In the genomic region with DNA sequence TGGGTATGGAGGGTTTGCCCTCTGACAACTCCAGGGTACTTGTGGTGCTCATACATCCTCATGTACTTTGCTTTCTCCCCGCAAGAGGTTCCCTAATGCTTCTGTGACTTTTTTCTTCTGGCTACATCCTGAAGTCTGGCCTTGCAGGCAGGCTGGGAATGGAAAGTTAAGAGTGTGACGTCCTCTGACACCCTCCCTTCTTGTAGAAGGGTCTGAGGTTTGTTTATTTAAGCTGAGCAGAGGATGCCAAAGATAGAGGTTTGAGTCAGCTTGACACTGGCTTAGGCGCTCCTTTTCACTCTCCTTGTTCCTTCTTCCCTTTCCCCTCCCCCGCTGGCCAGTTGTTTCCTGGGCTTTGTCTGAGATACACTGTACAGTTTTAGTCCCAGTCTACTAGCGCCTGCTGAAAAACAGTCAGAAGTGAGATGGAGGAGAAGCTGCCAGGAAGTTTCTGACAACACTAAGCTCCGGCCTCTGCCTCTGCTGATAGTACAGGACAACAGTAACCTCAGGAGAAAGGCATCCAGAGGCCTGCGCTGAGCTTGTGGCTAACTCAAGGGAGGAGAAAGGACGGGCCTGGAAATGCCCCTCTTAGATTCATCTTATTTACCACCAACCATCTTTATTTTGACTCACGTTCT, we compare ENCODE assay signal across 8 cellular contexts. TPM values are rescaled to one million over a fixed set of nuclear protein-coding genes. Genes with fewer than 3 reads are reported as not detected.
A peak's percentile ranks its signal among the peaks of the same experiment; 100 is the strongest.
DNase-seq lines count a peak whose midpoint lies in the region; ATAC-seq and TF ChIP-seq lines count a peak whose summit lies in the region.

A gene with protein sequence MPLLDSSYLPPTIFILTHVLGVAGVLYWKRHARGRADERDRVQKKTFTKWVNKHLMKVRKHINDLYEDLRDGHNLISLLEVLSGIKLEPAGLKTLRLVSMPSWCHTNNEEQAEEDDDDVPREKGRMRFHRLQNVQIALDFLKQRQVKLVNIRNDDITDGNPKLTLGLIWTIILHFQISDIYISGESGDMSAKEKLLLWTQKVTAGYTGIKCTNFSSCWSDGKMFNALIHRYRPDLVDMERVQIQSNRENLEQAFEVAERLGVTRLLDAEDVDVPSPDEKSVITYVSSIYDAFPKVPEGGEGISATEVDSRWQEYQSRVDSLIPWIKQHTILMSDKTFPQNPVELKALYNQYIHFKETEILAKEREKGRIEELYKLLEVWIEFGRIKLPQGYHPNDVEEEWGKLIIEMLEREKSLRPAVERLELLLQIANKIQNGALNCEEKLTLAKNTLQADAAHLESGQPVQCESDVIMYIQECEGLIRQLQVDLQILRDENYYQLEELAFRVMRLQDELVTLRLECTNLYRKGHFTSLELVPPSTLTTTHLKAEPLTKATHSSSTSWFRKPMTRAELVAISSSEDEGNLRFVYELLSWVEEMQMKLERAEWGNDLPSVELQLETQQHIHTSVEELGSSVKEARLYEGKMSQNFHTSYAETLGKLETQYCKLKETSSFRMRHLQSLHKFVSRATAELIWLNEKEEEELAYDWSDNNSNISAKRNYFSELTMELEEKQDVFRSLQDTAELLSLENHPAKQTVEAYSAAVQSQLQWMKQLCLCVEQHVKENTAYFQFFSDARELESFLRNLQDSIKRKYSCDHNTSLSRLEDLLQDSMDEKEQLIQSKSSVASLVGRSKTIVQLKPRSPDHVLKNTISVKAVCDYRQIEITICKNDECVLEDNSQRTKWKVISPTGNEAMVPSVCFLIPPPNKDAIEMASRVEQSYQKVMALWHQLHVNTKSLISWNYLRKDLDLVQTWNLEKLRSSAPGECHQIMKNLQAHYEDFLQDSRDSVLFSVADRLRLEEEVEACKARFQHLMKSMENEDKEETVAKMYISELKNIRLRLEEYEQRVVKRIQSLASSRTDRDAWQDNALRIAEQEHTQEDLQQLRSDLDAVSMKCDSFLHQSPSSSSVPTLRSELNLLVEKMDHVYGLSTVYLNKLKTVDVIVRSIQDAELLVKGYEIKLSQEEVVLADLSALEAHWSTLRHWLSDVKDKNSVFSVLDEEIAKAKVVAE (N-terminal part only) (plus strand): TSS at position 255 of the 641 bp plus-strand sequence. CDS start 328 bp downstream, at position 583.

- peak within 1 kb of the TSS; percentile 78 for H3K4me3 ChIP-seq in DOHH2 (ENCODE audit: low read length)
- peak within 1 kb of the TSS; percentile 41 for H3K4me3 ChIP-seq in endodermal cell (ENCODE audit: low read length)
- H3K4me3 ChIP-seq in subcutaneous abdominal adipose tissue (ENCODE audit: low read depth in 1 of 5, low read length in 5 of 5): peak within 1 kb of the TSS; percentile 28 to 61 (median 42)

- POLR2A ChIA-PET in activated CD4-positive, alpha-beta T cell treated with anti-CD3 and anti-CD28 coated beads, Interleukin-2, amount 10 ng/mL, durations not matched to agents 7 days and 5 days (lab: Charles Lee): interaction anchor here (0.7 to 2.1 kb wide), 5 partner anchors 10 to 54 kb away, joined by 3 to 18 read pairs (median 4); no protein-coding TSS in a partner anchor

- no peaks in the 10 kb centered on the region for H3K36me3 ChIP-seq in DOHH2 (ENCODE audit: control insufficient read depth, low read length)
- no peaks in the 10 kb centered on the region for H3K36me3 ChIP-seq in endodermal cell (ENCODE audit: control insufficient read depth, insufficient read depth, low read length)
- no peaks in the 10 kb centered on the region for H3K36me3 ChIP-seq in subcutaneous abdominal adipose tissue (ENCODE audit: control insufficient read depth in 5 of 5, insufficient read depth in 5 of 5, low read length in 5 of 5)

- 38 to 48% methylated on average over 2 to 8 of the region's 9 CpGs for WGBS in endodermal cell (ENCODE audit: insufficient coverage in 1 of 2, insufficient read length in 1 of 2), 2 experiments

- H3K27me3 Mint-ChIP-seq in activated CD4-positive, alpha-beta T cell treated with anti-CD3 and anti-CD28 coated beads, Interleukin-2, amount 10 ng/mL, durations not matched to agents 7 days and 5 days: no peaks in the 10 kb centered on the region
- H3K27me3 Mint-ChIP-seq in endodermal cell (ENCODE audit: insufficient read depth): no peaks in the 10 kb centered on the region
- no peaks in the 10 kb centered on the region for H3K27me3 Mint-ChIP-seq in memory B cell

- H3K9me3 ChIP-seq in DOHH2 (ENCODE audit: control insufficient read depth, insufficient read depth, low read length) (no peaks in the 10 kb centered on the region), endodermal cell (ENCODE audit: control insufficient read depth, low read length) (no peaks in the 10 kb centered on the region), subcutaneous abdominal adipose tissue (ENCODE audit: control insufficient read depth in 5 of 5, low read length in 5 of 5) (no peaks in the 10 kb centered on the region)

- peak within 1 kb of the TSS; percentile 42 for H3K27ac ChIP-seq in DOHH2 (ENCODE audit: low read depth, low read length)
- peak within 1 kb of the TSS; percentile 83 for H3K27ac ChIP-seq in endodermal cell (ENCODE audit: low read depth, low read length)
- peak within 1 kb of the TSS; percentile 82 for H3K27ac ChIP-seq in subcutaneous abdominal adipose tissue (ENCODE audit: low read depth, low read length)

- peaks cover 2% of the 10 kb centered on the region for H3F3A ChIP-seq in DOHH2 (ENCODE audit: control insufficient read depth, insufficient read depth)

- peaks cover 17% of the 10 kb centered on the region for H3K36me3 Mint-ChIP-seq in activated CD4-positive, alpha-beta T cell treated with anti-CD3 and anti-CD28 coated beads, Interleukin-2, amount 10 ng/mL, durations not matched to agents 7 days and 5 days (ENCODE audit: low read depth)
- H3K36me3 Mint-ChIP-seq in endodermal cell (ENCODE audit: low read depth) (peaks cover 6% of the 10 kb centered on the region), memory B cell (no peaks in the 10 kb centered on the region)

- in situ Hi-C loops in KBM-7 (cut with MboI; ENCODE audit: low pct_unique_long_range_greater_than_20kb, low sequenced_read_pairs): no loop called here

- DNase-seq in KBM-7 (peak; percentile 93), endodermal cell (peak; percentile 77), memory B cell (ENCODE audit: low spot score in 2 of 2) (no peak)
- peak; percentile 46 for DNase-seq in activated CD4-positive, alpha-beta T cell treated with anti-CD3 and anti-CD28 coated beads, Interleukin-2, amount 10 ng/mL, durations not matched to agents 7 days and 5 days

- ATAC-seq in memory B cell (ENCODE audit: low read depth) (no peak), GM19023 (IDR thresholded peaks at IDR 0.05; ENCODE audit: unreplicated experiment) (no peak), HG02840 (IDR thresholded peaks at IDR 0.05; ENCODE audit: low FRiP score, unreplicated experiment) (no peak)

- TF ChIP-seq CTCF in DOHH2 (IDR thresholded peaks at IDR 0.05; ENCODE audit: low read depth, low read length, poor library complexity, severe bottlenecking): peak; percentile 30
- peak; percentile 35 for TF ChIP-seq CTCF in endodermal cell (conservative IDR thresholded peaks at IDR 0.05)

- peak within 1 kb of the TSS; percentile 93 for H3K27ac Mint-ChIP-seq in activated CD4-positive, alpha-beta T cell treated with anti-CD3 and anti-CD28 coated beads, Interleukin-2, amount 10 ng/mL, durations not matched to agents 7 days and 5 days
- H3K27ac Mint-ChIP-seq in endodermal cell (peak within 1 kb of the TSS; percentile 74), memory B cell (peak within 1 kb of the TSS; percentile 4)

- H3K27me3 ChIP-seq in DOHH2 (ENCODE audit: control insufficient read depth, low read length) (no peaks in the 10 kb centered on the region), endodermal cell (ENCODE audit: control insufficient read depth, insufficient read depth, low read length, poor library complexity, severe bottlenecking) (no peaks in the 10 kb centered on the region), subcutaneous abdominal adipose tissue (ENCODE audit: control insufficient read depth in 5 of 5, insufficient read depth in 4 of 5, low read length in 5 of 5) (no peaks in the 10 kb centered on the region)

- H3K9ac ChIP-seq in endodermal cell (ENCODE audit: extremely low read depth, low read length, poor library complexity, severe bottlenecking): peak within 1 kb of the TSS; percentile 2
- H3K9ac ChIP-seq in subcutaneous abdominal adipose tissue (ENCODE audit: low read length in 5 of 5): peak within 1 kb of the TSS; percentile 1 to 78 (median 36)

- H3K4me1 Mint-ChIP-seq in activated CD4-positive, alpha-beta T cell treated with anti-CD3 and anti-CD28 coated beads, Interleukin-2, amount 10 ng/mL, durations not matched to agents 7 days and 5 days: peaks cover 59% of the 10 kb centered on the region
- H3K4me1 Mint-ChIP-seq in endodermal cell (peaks cover 15% of the 10 kb centered on the region), memory B cell (peaks cover 14% of the 10 kb centered on the region)

- H3K9me2 ChIP-seq in DOHH2 (replicated peaks; ENCODE audit: control insufficient read depth, low read length): no peaks in the 10 kb centered on the region

- H3K79me2 ChIP-seq in DOHH2 (ENCODE audit: control insufficient read depth, low read length): peaks cover 15% of the 10 kb centered on the region

- H3K4me2 ChIP-seq in DOHH2 (ENCODE audit: low read length): peak within 1 kb of the TSS; percentile 80

- H3K9me3 Mint-ChIP-seq in activated CD4-positive, alpha-beta T cell treated with anti-CD3 and anti-CD28 coated beads, Interleukin-2, amount 10 ng/mL, durations not matched to agents 7 days and 5 days: peaks cover 4% of the 10 kb centered on the region
- H3K9me3 Mint-ChIP-seq in endodermal cell: no peaks in the 10 kb centered on the region
- no peaks in the 10 kb centered on the region for H3K9me3 Mint-ChIP-seq in memory B cell

- H4K20me1 ChIP-seq in DOHH2 (ENCODE audit: control insufficient read depth, insufficient read depth, low read depth, low read length): no peaks in the 10 kb centered on the region

- H3K4me1 ChIP-seq in DOHH2 (ENCODE audit: control insufficient read depth, low read length) (peaks cover 30% of the 10 kb centered on the region), endodermal cell (ENCODE audit: control insufficient read depth, insufficient read depth, low read length) (peaks cover 14% of the 10 kb centered on the region), subcutaneous abdominal adipose tissue (ENCODE audit: control insufficient read depth in 5 of 5, insufficient read depth in 5 of 5, low read length in 5 of 5) (peaks cover 5 to 26% (median 20%) of the 10 kb centered on the region in 5 donors)

- peak within 1 kb of the TSS; percentile 87 for H3K4me3 Mint-ChIP-seq in activated CD4-positive, alpha-beta T cell treated with anti-CD3 and anti-CD28 coated beads, Interleukin-2, amount 10 ng/mL, durations not matched to agents 7 days and 5 days
- H3K4me3 Mint-ChIP-seq in endodermal cell (no peak within 1 kb of the TSS), memory B cell (no peak within 1 kb of the TSS)

- CTCF ChIA-PET in activated CD4-positive, alpha-beta T cell treated with anti-CD3 and anti-CD28 coated beads, Interleukin-2, amount 10 ng/mL, durations not matched to agents 7 days and 5 days (lab: Charles Lee): interaction anchor here (0.8 to 9.1 kb wide), 10 partner anchors 10 to 206 kb away, joined by 3 to 104 read pairs (median 4); no protein-coding TSS in a partner anchor

RNA-seq across cellular contexts. Expression of the gene that starts here (rescaled TPM):
- total RNA-seq in activated CD4-positive, alpha-beta T cell treated with anti-CD3 and anti-CD28 coated beads, Interleukin-2, amount 10 ng/mL, durations not matched to agents 7 days and 5 days: 100 to 1,000 TPM; 375 to 395 TPM
- total RNA-seq in endodermal cell: 100 to 1,000 TPM; 214 to 251 TPM
- 89.7 TPM for polyA plus RNA-seq in endodermal cell (2013, experiment 1 of 2)
- 102 TPM for polyA plus RNA-seq in endodermal cell (2013, experiment 2 of 2)

Comparison
In these comparisons a context has a peak if more than half of its experiments do, and no peak if none do; other contexts are left out.
1. DNase-seq: peak in KBM-7 (single experiment), activated CD4-positive, alpha-beta T cell treated with anti-CD3 and anti-CD28 coated beads, Interleukin-2, amount 10 ng/mL, durations not matched to agents 7 days and 5 days (single experiment) and endodermal cell (single experiment); none in memory B cell (0 of 2).
2. H3K27ac Mint-ChIP-seq: peak in every context shown above with its lines; median percentile 93 in activated CD4-positive, alpha-beta T cell treated with anti-CD3 and anti-CD28 coated beads, Interleukin-2, amount 10 ng/mL, durations not matched to agents 7 days and 5 days; 74 in endodermal cell; 4 in memory B cell.
3. Peak in every context shown above with its lines, with median percentiles within 50 percentile points of each other: H3K27ac ChIP-seq and H3K4me3 ChIP-seq.